1 cellular context compared by ENCODE assay signal in genomic region chr20:63658749-63659187, GRCh38.
A peak's percentile ranks its signal among the peaks of the same experiment; 100 is the strongest.
TF ChIP-seq lines count a peak whose summit lies in the region.

No MANE protein-coding gene starts in this region.

TF ChIP-seq in HepG2, 621 proteins besides CTCF, POLR2A, EP300 and RAD21 (continued from another document and continues in another):
- TF ChIP-seq HOXD1 (CRISPR knock-in tag; IDR thresholded peaks at IDR 0.05): no peak
- TF ChIP-seq NFE2L2 (IDR thresholded peaks at IDR 0.05; ENCODE audit: low read length): no peak
- TF ChIP-seq MEIS1 (CRISPR knock-in tag; IDR thresholded peaks at IDR 0.05; ENCODE audit: borderline replicate concordance): no peak
- TF ChIP-seq SIX4 (CRISPR knock-in tag; IDR thresholded peaks at IDR 0.05): no peak
- no peak for TF ChIP-seq IRF1 (CRISPR knock-in tag; IDR thresholded peaks at IDR 0.05; ENCODE audit: low read depth)
- TF ChIP-seq, protein P1, sequence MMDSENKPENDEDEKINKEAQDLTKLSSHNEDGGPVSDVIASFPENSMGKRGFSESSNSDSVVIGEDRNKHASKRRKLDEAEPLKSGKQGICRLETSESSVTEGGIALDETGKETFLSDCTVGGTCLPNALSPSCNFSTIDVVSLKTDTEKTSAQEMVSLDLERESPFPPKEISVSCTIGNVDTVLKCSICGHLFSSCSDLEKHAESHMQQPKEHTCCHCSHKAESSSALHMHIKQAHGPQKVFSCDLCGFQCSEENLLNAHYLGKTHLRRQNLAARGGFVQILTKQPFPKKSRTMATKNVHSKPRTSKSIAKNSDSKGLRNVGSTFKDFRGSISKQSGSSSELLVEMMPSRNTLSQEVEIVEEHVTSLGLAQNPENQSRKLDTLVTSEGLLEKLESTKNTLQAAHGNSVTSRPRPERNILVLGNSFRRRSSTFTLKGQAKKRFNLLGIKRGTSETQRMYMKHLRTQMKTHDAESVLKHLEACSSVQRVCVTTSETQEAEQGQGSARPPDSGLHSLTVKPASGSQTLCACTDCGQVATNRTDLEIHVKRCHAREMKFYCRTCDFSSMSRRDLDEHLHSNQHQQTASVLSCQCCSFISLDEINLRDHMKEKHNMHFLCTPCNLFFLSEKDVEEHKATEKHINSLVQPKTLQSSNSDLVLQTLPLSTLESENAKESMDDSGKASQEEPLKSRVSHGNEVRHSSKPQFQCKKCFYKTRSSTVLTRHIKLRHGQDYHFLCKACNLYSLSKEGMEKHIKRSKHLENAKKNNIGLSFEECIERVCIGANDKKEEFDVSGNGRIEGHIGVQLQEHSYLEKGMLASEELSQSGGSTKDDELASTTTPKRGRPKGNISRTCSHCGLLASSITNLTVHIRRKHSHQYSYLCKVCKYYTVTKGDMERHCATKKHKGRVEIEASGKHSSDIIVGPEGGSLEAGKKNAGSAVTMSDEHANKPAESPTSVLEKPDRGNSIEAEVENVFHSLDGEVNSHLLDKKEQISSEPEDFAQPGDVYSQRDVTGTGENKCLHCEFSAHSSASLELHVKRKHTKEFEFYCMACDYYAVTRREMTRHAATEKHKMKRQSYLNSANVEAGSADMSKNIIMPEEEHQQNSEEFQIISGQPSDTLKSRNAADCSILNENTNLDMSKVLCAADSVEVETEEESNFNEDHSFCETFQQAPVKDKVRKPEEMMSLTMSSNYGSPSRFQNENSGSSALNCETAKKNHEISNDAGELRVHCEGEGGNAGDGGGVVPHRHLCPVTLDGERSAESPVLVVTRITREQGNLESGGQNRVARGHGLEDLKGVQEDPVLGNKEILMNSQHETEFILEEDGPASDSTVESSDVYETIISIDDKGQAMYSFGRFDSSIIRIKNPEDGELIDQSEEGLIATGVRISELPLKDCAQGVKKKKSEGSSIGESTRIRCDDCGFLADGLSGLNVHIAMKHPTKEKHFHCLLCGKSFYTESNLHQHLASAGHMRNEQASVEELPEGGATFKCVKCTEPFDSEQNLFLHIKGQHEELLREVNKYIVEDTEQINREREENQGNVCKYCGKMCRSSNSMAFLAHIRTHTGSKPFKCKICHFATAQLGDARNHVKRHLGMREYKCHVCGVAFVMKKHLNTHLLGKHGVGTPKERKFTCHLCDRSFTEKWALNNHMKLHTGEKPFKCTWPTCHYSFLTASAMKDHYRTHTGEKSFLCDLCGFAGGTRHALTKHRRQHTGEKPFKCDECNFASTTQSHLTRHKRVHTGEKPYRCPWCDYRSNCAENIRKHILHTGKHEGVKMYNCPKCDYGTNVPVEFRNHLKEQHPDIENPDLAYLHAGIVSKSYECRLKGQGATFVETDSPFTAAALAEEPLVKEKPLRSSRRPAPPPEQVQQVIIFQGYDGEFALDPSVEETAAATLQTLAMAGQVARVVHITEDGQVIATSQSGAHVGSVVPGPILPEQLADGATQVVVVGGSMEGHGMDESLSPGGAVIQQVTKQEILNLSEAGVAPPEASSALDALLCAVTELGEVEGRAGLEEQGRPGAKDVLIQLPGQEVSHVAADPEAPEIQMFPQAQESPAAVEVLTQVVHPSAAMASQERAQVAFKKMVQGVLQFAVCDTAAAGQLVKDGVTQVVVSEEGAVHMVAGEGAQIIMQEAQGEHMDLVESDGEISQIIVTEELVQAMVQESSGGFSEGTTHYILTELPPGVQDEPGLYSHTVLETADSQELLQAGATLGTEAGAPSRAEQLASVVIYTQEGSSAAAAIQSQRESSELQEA (CRISPR knock-in tag; IDR thresholded peaks at IDR 0.05; ENCODE audit: not compliant biosample characterization): no peak
- TF ChIP-seq ZNF18 (CRISPR knock-in tag; IDR thresholded peaks at IDR 0.05; ENCODE audit: insufficient replicate concordance): no peak
- TF ChIP-seq PITX1 (CRISPR knock-in tag; IDR thresholded peaks at IDR 0.05): 0 out of 2 replicates have a peak, but pooled peaks have one; percentile 56
- TF ChIP-seq HOXA9 (CRISPR knock-in tag; IDR thresholded peaks at IDR 0.05; ENCODE audit: borderline replicate concordance): no peak
- peak; percentile 77; the same call in 1 of the 2 replicates for TF ChIP-seq ZNF724P (CRISPR knock-in tag; IDR thresholded peaks at IDR 0.05; ENCODE audit: borderline replicate concordance)
- no peak for TF ChIP-seq ZNF44 (CRISPR knock-in tag; IDR thresholded peaks at IDR 0.05)
- TF ChIP-seq, protein P2, sequence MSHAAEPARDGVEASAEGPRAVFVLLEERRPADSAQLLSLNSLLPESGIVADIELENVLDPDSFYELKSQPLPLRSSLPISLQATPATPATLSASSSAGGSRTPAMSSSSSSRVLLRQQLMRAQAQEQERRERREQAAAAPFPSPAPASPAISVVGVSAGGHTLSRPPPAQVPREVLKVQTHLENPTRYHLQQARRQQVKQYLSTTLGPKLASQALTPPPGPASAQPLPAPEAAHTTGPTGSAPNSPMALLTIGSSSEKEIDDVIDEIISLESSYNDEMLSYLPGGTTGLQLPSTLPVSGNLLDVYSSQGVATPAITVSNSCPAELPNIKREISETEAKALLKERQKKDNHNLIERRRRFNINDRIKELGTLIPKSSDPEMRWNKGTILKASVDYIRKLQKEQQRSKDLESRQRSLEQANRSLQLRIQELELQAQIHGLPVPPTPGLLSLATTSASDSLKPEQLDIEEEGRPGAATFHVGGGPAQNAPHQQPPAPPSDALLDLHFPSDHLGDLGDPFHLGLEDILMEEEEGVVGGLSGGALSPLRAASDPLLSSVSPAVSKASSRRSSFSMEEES (CRISPR knock-in tag; IDR thresholded peaks at IDR 0.05): 0 out of 2 replicates have a peak, but pooled peaks have one; percentile 2
- 0 out of 2 replicates have a peak, but pooled peaks have one; percentile 35 for TF ChIP-seq ZNF597 (CRISPR knock-in tag; IDR thresholded peaks at IDR 0.05)
- no peak for TF ChIP-seq ZNF749 (CRISPR knock-in tag; IDR thresholded peaks at IDR 0.05; ENCODE audit: borderline replicate concordance)
- TF ChIP-seq PCBP1 (IDR thresholded peaks at IDR 0.05; ENCODE audit: borderline replicate concordance, low read depth, low read length): no peak
- TF ChIP-seq ZNF260 (CRISPR knock-in tag; IDR thresholded peaks at IDR 0.05; ENCODE audit: borderline replicate concordance, low read depth): 0 out of 2 replicates have a peak, but pooled peaks have one; percentile 90
- TF ChIP-seq AHDC1 (CRISPR knock-in tag; IDR thresholded peaks at IDR 0.05; ENCODE audit: borderline replicate concordance): no peak
- TF ChIP-seq ZNF780A (CRISPR knock-in tag; IDR thresholded peaks at IDR 0.05): no peak
- no peak; the same call in 1 of the 2 replicates for TF ChIP-seq ZNF501 (CRISPR knock-in tag; IDR thresholded peaks at IDR 0.05)
- TF ChIP-seq NBN (conservative IDR thresholded peaks at IDR 0.05): no peak
- TF ChIP-seq CENPX (CRISPR knock-in tag; IDR thresholded peaks at IDR 0.05): no peak
- TF ChIP-seq ZNF619 (CRISPR knock-in tag; IDR thresholded peaks at IDR 0.05): peak; percentile 33; the same call in 1 of the 2 replicates
- TF ChIP-seq REPIN1 (CRISPR knock-in tag; IDR thresholded peaks at IDR 0.05; ENCODE audit: borderline replicate concordance, low read depth): no peak
- TF ChIP-seq ZNF839 (CRISPR knock-in tag; IDR thresholded peaks at IDR 0.05; ENCODE audit: borderline replicate concordance): no peak
- no peak for TF ChIP-seq ZNF234 (CRISPR knock-in tag; conservative IDR thresholded peaks at IDR 0.05)
- no peak for TF ChIP-seq PPARG (CRISPR knock-in tag; conservative IDR thresholded peaks at IDR 0.05)
- no peak for TF ChIP-seq FOXP1 (IDR thresholded peaks at IDR 0.05)
- no peak for TF ChIP-seq FOXP1 (CRISPR knock-in tag; IDR thresholded peaks at IDR 0.05)
- TF ChIP-seq FOXK2 (IDR thresholded peaks at IDR 0.05): no peak
- no peak for TF ChIP-seq KMT2A (CRISPR knock-in tag; IDR thresholded peaks at IDR 0.05)
- TF ChIP-seq CBFB (CRISPR knock-in tag; IDR thresholded peaks at IDR 0.05): no peak
- no peak for TF ChIP-seq ZNF816 (CRISPR knock-in tag; IDR thresholded peaks at IDR 0.05; ENCODE audit: borderline replicate concordance)
- TF ChIP-seq ZNF3 (CRISPR knock-in tag; IDR thresholded peaks at IDR 0.05): no peak
- TF ChIP-seq ZNF432 (CRISPR knock-in tag; IDR thresholded peaks at IDR 0.05; ENCODE audit: borderline replicate concordance): no peak
- no peak; the same call in 1 of the 2 replicates for TF ChIP-seq ZNF563 (CRISPR knock-in tag; IDR thresholded peaks at IDR 0.05)
- TF ChIP-seq PTBP1 (IDR thresholded peaks at IDR 0.05; ENCODE audit: low read depth, low read length, poor library complexity, severe bottlenecking): no peak
- TF ChIP-seq KAT8 (CRISPR knock-in tag; IDR thresholded peaks at IDR 0.05): no peak
- TF ChIP-seq ZBTB20 (CRISPR knock-in tag; IDR thresholded peaks at IDR 0.05; ENCODE audit: borderline replicate concordance, low read depth): no peak
- TF ChIP-seq SNAPC2 (CRISPR knock-in tag; IDR thresholded peaks at IDR 0.05): no peak
- TF ChIP-seq RNF2 (conservative IDR thresholded peaks at IDR 0.05; ENCODE audit: low read depth): no peak
- TF ChIP-seq ZNF784 (CRISPR knock-in tag; IDR thresholded peaks at IDR 0.05; ENCODE audit: borderline replicate concordance): no peak
- TF ChIP-seq MAFK (conservative IDR thresholded peaks at IDR 0.05 in 1 of 2, IDR thresholded peaks at IDR 0.05 in 1 of 2; ENCODE audit: low read length in 2 of 2): no peak
- TF ChIP-seq ZNF24 (IDR thresholded peaks at IDR 0.05): no peak
